In the genomic region with DNA sequence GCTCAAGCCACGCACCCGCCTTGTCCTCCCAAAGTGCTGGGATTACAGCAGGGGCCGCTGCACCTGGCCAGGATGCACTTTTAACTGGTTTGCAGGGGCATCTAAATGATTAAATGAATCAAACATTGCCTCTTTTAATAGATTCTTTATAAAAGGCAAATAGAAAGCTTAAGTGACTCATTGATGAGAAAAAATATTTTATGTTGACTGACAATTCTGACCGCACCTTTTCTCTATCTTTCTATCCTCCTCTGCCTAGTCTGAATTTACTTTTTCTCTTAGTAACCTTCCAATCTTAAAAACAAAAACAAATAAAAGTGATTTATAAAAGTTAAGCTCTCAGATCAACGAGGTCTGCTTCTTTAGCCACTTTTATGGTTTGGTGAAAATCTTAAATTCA, we compare ENCODE assay signal across 30 cellular contexts.
"Had no signal": no experiment of that assay in that cellular context is flagged by ENCODE, and none has a peak within 500 bp of the region (broad histone marks: within the 10 kb centered on the region; RNA-seq: fewer than 3 reads in every experiment).

No MANE protein-coding gene starts in this region.

- H3K4me3 ChIP-seq: ovary, psoas muscle, right lobe of liver, sigmoid colon, suprapubic skin, testis, tibial nerve, upper lobe of left lung, vagina had no signal

- H3K36me3 Mint-ChIP-seq: natural killer cell treated with Interleukin-12 subunit alpha and Interleukin-12 subunit beta and Interleukin-15 and Interleukin-18, amount 100 ng/mL, for 72 hours had no signal

- H3K36me3 ChIP-seq: neutrophil, ovary, right lobe of liver, sigmoid colon, suprapubic skin, tibial nerve, upper lobe of left lung, vagina had no signal

- H3K9me3 Mint-ChIP-seq: naive thymus-derived CD8-positive, alpha-beta T cell; natural killer cell treated with Interleukin-12 subunit alpha and Interleukin-12 subunit beta and Interleukin-15 and Interleukin-18, amount 100 ng/mL, for 72 hours; neural crest cell; stimulated activated memory B cell treated with anti-CD40 and anti-IgM and Interleukin-4, amounts not matched to agents 10 μg/mL and 1 μg/mL and 100 μg/mL, for 72 hours; stimulated activated naive CD8-positive, alpha-beta T cell treated with anti-CD3 and anti-CD28 coated beads, Interleukin-15, amount 100 ng/mL, for 72 hours had no signal

- ATAC-seq: naive thymus-derived CD8-positive, alpha-beta T cell; natural killer cell treated with Interleukin-12 subunit alpha and Interleukin-12 subunit beta and Interleukin-15 and Interleukin-18, amount 100 ng/mL, for 72 hours; psoas muscle; right lobe of liver; stimulated activated memory B cell treated with anti-CD40 and anti-IgM and Interleukin-4, amounts not matched to agents 10 μg/mL and 1 μg/mL and 100 μg/mL, for 72 hours; stimulated activated naive CD8-positive, alpha-beta T cell treated with anti-CD3 and anti-CD28 coated beads, Interleukin-15, amount 100 ng/mL, for 72 hours; stimulated activated naive CD8-positive, alpha-beta T cell treated with anti-CD3 and anti-CD28 coated beads, Interleukin-15, Interleukin-2, amounts not matched to agents 100 U/mL and 50 U/mL, for 24 hours had no signal

- H3K27ac Mint-ChIP-seq: naive thymus-derived CD8-positive, alpha-beta T cell; natural killer cell treated with Interleukin-12 subunit alpha and Interleukin-12 subunit beta and Interleukin-15 and Interleukin-18, amount 100 ng/mL, for 72 hours; nephron progenitor cell; progenitor cell of endocrine pancreas; stimulated activated memory B cell treated with anti-CD40 and anti-IgM and Interleukin-4, amounts not matched to agents 10 μg/mL and 1 μg/mL and 100 μg/mL, for 72 hours; stimulated activated naive CD8-positive, alpha-beta T cell treated with anti-CD3 and anti-CD28 coated beads, Interleukin-15, amount 100 ng/mL, for 72 hours had no signal

- DNase-seq: naive thymus-derived CD8-positive, alpha-beta T cell; nephron progenitor cell; nucleus accumbens; ovary; posterior cingulate gyrus; psoas muscle; right cardiac atrium; right lobe of liver; sigmoid colon; small intestine; stimulated activated CD4-positive, alpha-beta T cell treated with anti-CD3 and anti-CD28 coated beads, Interleukin-15, amount 100 ng/mL, for 24 hours; stimulated activated CD4-positive, alpha-beta T cell treated with anti-CD3 and anti-CD28 coated beads, Interleukin-2, amount 100 ng/mL, for 24 hours; stimulated activated CD4-positive, alpha-beta T cell treated with anti-CD3 and anti-CD28 coated beads, Interleukin-2, amount 100 ng/mL, for 48 hours; stimulated activated CD4-positive, alpha-beta T cell treated with anti-CD3 and anti-CD28 coated beads, Interleukin-4, amount 100 ng/mL, for 24 hours; stimulated activated naive CD4-positive, alpha-beta T cell; stimulated activated naive CD8-positive, alpha-beta T cell treated with anti-CD3 and anti-CD28 coated beads, Interleukin-15, amount 100 ng/mL, for 72 hours; stimulated activated naive CD8-positive, alpha-beta T cell treated with anti-CD3 and anti-CD28 coated beads, Interleukin-15, Interleukin-2, amounts not matched to agents 100 U/mL and 50 U/mL, for 24 hours; substantia nigra; testis; trophoblast cell; upper lobe of left lung had no signal

- H3K4me1 ChIP-seq: parathyroid adenoma, psoas muscle, right lobe of liver, sigmoid colon, suprapubic skin, upper lobe of left lung, vagina had no signal

- H3K27me3 Mint-ChIP-seq: naive thymus-derived CD8-positive, alpha-beta T cell; natural killer cell treated with Interleukin-12 subunit alpha and Interleukin-12 subunit beta and Interleukin-15 and Interleukin-18, amount 100 ng/mL, for 72 hours; stimulated activated memory B cell treated with anti-CD40 and anti-IgM and Interleukin-4, amounts not matched to agents 10 μg/mL and 1 μg/mL and 100 μg/mL, for 72 hours; stimulated activated naive CD8-positive, alpha-beta T cell treated with anti-CD3 and anti-CD28 coated beads, Interleukin-15, amount 100 ng/mL, for 72 hours had no signal

- H3K4me3 Mint-ChIP-seq: naive thymus-derived CD8-positive, alpha-beta T cell; natural killer cell treated with Interleukin-12 subunit alpha and Interleukin-12 subunit beta and Interleukin-15 and Interleukin-18, amount 100 ng/mL, for 72 hours; nephron progenitor cell; neural crest cell; stimulated activated memory B cell treated with anti-CD40 and anti-IgM and Interleukin-4, amounts not matched to agents 10 μg/mL and 1 μg/mL and 100 μg/mL, for 72 hours; stimulated activated naive CD8-positive, alpha-beta T cell treated with anti-CD3 and anti-CD28 coated beads, Interleukin-15, amount 100 ng/mL, for 72 hours had no signal

- H3K27ac ChIP-seq: neutrophil, ovary, parathyroid adenoma, psoas muscle, right lobe of liver, sigmoid colon, suprapubic skin, testis, tibial nerve, upper lobe of left lung, vagina had no signal

- H3K4me1 Mint-ChIP-seq: neural crest cell; stimulated activated memory B cell treated with anti-CD40 and anti-IgM and Interleukin-4, amounts not matched to agents 10 μg/mL and 1 μg/mL and 100 μg/mL, for 72 hours; stimulated activated naive CD8-positive, alpha-beta T cell treated with anti-CD3 and anti-CD28 coated beads, Interleukin-15, amount 100 ng/mL, for 72 hours had no signal

- H3K9me3 ChIP-seq: neutrophil, ovary, psoas muscle, right lobe of liver, sigmoid colon, suprapubic skin, testis, tibial nerve, upper lobe of left lung, vagina had no signal

- H3K27me3 ChIP-seq: neutrophil, ovary, right lobe of liver, sigmoid colon, suprapubic skin, testis, tibial nerve, upper lobe of left lung, vagina had no signal
